In genomic region chr14:76894308-76894707, GRCh38 we compare ENCODE assay signal across 1 cellular context.
TF ChIP-seq lines count a peak whose summit lies in the region.

No MANE protein-coding gene starts in this region.

TF ChIP-seq in K562, 482 proteins besides CTCF, POLR2A, EP300 and RAD21 (continued from another document):
- TF ChIP-seq ATF3 (IDR thresholded peaks at IDR 0.05): peak; percentile 38; the same call in 1 of the 2 replicates
- TF ChIP-seq ATF3 (CRISPR knock-in tag; conservative IDR thresholded peaks at IDR 0.05): no peak
- TF ChIP-seq NFYB (IDR thresholded peaks at IDR 0.05; ENCODE audit: extremely low read depth, insufficient read length): peak; percentile 69
- peak; percentile 33 for TF ChIP-seq FOS (IDR thresholded peaks at IDR 0.05; ENCODE audit: extremely low read depth, insufficient read length)
